Comparison of ENCODE assay signal across 18 cellular contexts in the genomic region with DNA sequence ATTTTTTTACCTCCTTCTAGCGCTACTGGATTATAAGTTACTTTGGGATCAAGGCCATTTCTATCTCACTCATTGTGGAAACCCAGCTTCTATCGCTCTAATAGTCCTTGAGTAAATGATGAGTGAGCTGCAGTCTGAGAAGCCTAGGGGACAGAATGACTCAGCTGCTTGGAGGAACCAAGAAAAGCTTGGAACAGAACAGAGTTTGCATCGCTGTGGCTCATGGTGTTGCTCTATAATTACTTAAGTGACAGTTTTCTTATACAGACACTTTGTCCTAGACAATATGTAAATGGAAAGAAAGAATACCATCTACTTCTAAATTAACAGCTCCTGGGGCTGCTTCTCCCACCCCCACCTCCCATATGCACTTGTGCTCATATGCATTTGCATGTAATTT.
A peak's percentile ranks its signal among the peaks of the same experiment; 100 is the strongest.
DNase-seq lines count a peak whose midpoint lies in the region; ATAC-seq and TF ChIP-seq lines count a peak whose summit lies in the region.
"Had no signal": no experiment of that assay in that cellular context is flagged by ENCODE, and none has a peak within 500 bp of the region (broad histone marks: within the 10 kb centered on the region; RNA-seq: fewer than 3 reads in every experiment).

No MANE protein-coding gene starts in this region.

- peaks cover 53% of the 10 kb centered on the region for H3K79me2 ChIP-seq in SK-N-SH (ENCODE audit: insufficient read depth)

- H3K4me2 ChIP-seq in SK-N-SH, result no peak overlapping the region

- POLR2A ChIA-PET in SK-N-SH (lab: Yijun Ruan, JAX), result no interaction called here

- H3K4me3 ChIP-seq in SK-N-SH (ENCODE audit: low read depth in 2 of 2, low read length in 1 of 2) (no peak overlapping the region), fibroblast of pulmonary artery (replicated peaks; ENCODE audit: low read depth, low read length) (no peak overlapping the region), thoracic aorta (peak overlapping the region; percentile 38)
- H3K4me3 ChIP-seq: tibial nerve had no signal

- no peak for DNase-seq in SK-N-SH
- peak; percentile 52 for DNase-seq in amniotic epithelial cell (ENCODE audit: low read depth)
- peak; percentile 32 for DNase-seq in fibroblast of pulmonary artery (ENCODE audit: low read depth)
- no peak for DNase-seq in thoracic aorta (ENCODE audit: low spot score)
- DNase-seq in glomerular visceral epithelial cell (ENCODE audit: extremely low spot score), result no peak
- DNase-seq: 8988T; activated CD8-positive, alpha-beta memory T cell treated with anti-CD3 and anti-CD28 coated beads for 24 hours; CD4-positive, alpha-beta memory T cell; EL; NCI-H774; stimulated activated CD4-positive, alpha-beta T cell treated with anti-CD3 and anti-CD28 coated beads, Interleukin-4, amount 100 ng/mL, for 24 hours; stimulated activated CD8-positive, alpha-beta memory T cell treated with anti-CD3 and anti-CD28 coated beads, Interleukin-4, amount 100 ng/mL, for 48 hours; WERI-Rb-1 had no signal

- H2AFZ ChIP-seq in SK-N-SH (ENCODE audit: low read depth), result no peak overlapping the region

- ATAC-seq in SK-N-SH treated with all-trans-retinoic acid at 6 μM for 48 hours, result peak; percentile 57; the same call in 2 of the 3 replicates
- peak; percentile 68 for ATAC-seq in thoracic aorta (ENCODE audit: insufficient number of reproducible peaks, low FRiP score, low read depth)
- ATAC-seq in HG02981 (IDR thresholded peaks at IDR 0.05; ENCODE audit: unreplicated experiment), result no peak
- no peak for ATAC-seq in HG03571 (IDR thresholded peaks at IDR 0.05; ENCODE audit: unreplicated experiment)
- ATAC-seq: esophagus mucosa had no signal

- no peak overlapping the region for H3K9ac ChIP-seq in SK-N-SH

- no peak for TF ChIP-seq RAD21 in SK-N-SH (IDR thresholded peaks at IDR 0.05; ENCODE audit: low read length)

- H3K27me3 ChIP-seq in SK-N-SH (ENCODE audit: insufficient read depth), result no peaks in the 10 kb centered on the region
- no peaks in the 10 kb centered on the region for H3K27me3 ChIP-seq in thoracic aorta (replicated peaks; ENCODE audit: insufficient read depth)
- H3K27me3 ChIP-seq: tibial nerve had no signal

- CTCF ChIA-PET in SK-N-SH (lab: Yijun Ruan, JAX), result interaction anchor here (0.7 to 3.3 kb wide), 5 partner anchors 14 to 103 kb away, joined by 3 to 16 read pairs (median 4); no protein-coding TSS in a partner anchor

- TF ChIP-seq EP300 in SK-N-SH (IDR thresholded peaks at IDR 0.05; ENCODE audit: borderline replicate concordance in 1 of 2, low read depth in 1 of 2, low read length in 1 of 2), result no peak

- TF ChIP-seq CTCF in SK-N-SH (IDR thresholded peaks at IDR 0.05) (no peak), fibroblast of pulmonary artery (IDR thresholded peaks at IDR 0.05; ENCODE audit: low read length, missing control alignments) (no peak), thoracic aorta (IDR thresholded peaks at IDR 0.05) (no peak)

- H4K20me1 ChIP-seq in SK-N-SH (ENCODE audit: insufficient read depth), result peaks cover 15% of the 10 kb centered on the region; the same call in 1 of the 2 replicates

- 0 out of 4 replicates have a peak, but pooled peaks cover 0 to 7% of the 10 kb centered on the region in 2 experiments for H3K4me1 ChIP-seq in SK-N-SH (ENCODE audit: control insufficient read depth in 1 of 2, insufficient read depth in 2 of 2, low read depth in 1 of 2, low read length in 1 of 2)
- H3K4me1 ChIP-seq in thoracic aorta (ENCODE audit: control insufficient read depth in 1 of 2, low read depth in 2 of 2), result peaks cover 0 to 17% of the 10 kb centered on the region in 2 donors

- peaks cover 18% of the 10 kb centered on the region for H3F3A ChIP-seq in SK-N-SH (replicated peaks; ENCODE audit: insufficient read depth)

- H3K9me2 ChIP-seq in SK-N-SH, result no peaks in the 10 kb centered on the region; the same call in 1 of the 2 replicates

- H3K27ac ChIP-seq in SK-N-SH (ENCODE audit: low read depth in 2 of 2, low read length in 1 of 2) (peak overlapping the region in 1 of 2 experiments; percentile 15; a peak in 1 of 4 replicates), thoracic aorta (peak overlapping the region; percentile 33 to 67)
- H3K27ac ChIP-seq: WERI-Rb-1 had no signal

- WGBS in SK-N-SH (ENCODE audit: low lambda C conversion rate), result 93% methylated on average over 3 of the region's 3 CpGs

- H3K9me3 ChIP-seq in SK-N-SH (no peaks in the 10 kb centered on the region), thoracic aorta (no peaks in the 10 kb centered on the region)
- H3K9me3 ChIP-seq: tibial nerve had no signal

- H3K36me3 ChIP-seq in SK-N-SH (replicated peaks in 1 of 2; ENCODE audit: control insufficient read depth in 1 of 2, insufficient read depth in 2 of 2, low read length in 1 of 2) (no peaks in the 10 kb centered on the region), thoracic aorta (no peaks in the 10 kb centered on the region)
- H3K36me3 ChIP-seq: tibial nerve, WERI-Rb-1 had no signal

TF ChIP-seq in SK-N-SH treated with all-trans-retinoic acid at 6 μM for 48 hours, 23 proteins besides CTCF, POLR2A, EP300 and RAD21 (continues in another document):
- TF ChIP-seq OSR1 (CRISPR knock-in tag; IDR thresholded peaks at IDR 0.05) (no peak), RARB (CRISPR knock-in tag; IDR thresholded peaks at IDR 0.05) (no peak), ZNF565 (CRISPR knock-in tag; conservative IDR thresholded peaks at IDR 0.05; ENCODE audit: low read depth) (no peak), PPARA (CRISPR knock-in tag; IDR thresholded peaks at IDR 0.05; ENCODE audit: borderline replicate concordance) (no peak), CSDC2 (CRISPR knock-in tag; IDR thresholded peaks at IDR 0.05) (no peak), GLIS3 (CRISPR knock-in tag; IDR thresholded peaks at IDR 0.05) (no peak)
- TF ChIP-seq, protein P1, sequence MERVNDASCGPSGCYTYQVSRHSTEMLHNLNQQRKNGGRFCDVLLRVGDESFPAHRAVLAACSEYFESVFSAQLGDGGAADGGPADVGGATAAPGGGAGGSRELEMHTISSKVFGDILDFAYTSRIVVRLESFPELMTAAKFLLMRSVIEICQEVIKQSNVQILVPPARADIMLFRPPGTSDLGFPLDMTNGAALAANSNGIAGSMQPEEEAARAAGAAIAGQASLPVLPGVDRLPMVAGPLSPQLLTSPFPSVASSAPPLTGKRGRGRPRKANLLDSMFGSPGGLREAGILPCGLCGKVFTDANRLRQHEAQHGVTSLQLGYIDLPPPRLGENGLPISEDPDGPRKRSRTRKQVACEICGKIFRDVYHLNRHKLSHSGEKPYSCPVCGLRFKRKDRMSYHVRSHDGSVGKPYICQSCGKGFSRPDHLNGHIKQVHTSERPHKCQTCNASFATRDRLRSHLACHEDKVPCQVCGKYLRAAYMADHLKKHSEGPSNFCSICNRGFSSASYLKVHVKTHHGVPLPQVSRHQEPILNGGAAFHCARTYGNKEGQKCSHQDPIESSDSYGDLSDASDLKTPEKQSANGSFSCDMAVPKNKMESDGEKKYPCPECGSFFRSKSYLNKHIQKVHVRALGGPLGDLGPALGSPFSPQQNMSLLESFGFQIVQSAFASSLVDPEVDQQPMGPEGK (CRISPR knock-in tag; IDR thresholded peaks at IDR 0.05; ENCODE audit: borderline replicate concordance), result no peak

TF ChIP-seq in SK-N-SH, 30 proteins besides CTCF, POLR2A, EP300 and RAD21:
- TF ChIP-seq MXI1 (IDR thresholded peaks at IDR 0.05; ENCODE audit: low read depth, low read length), result no peak
- TF ChIP-seq, protein P2, sequence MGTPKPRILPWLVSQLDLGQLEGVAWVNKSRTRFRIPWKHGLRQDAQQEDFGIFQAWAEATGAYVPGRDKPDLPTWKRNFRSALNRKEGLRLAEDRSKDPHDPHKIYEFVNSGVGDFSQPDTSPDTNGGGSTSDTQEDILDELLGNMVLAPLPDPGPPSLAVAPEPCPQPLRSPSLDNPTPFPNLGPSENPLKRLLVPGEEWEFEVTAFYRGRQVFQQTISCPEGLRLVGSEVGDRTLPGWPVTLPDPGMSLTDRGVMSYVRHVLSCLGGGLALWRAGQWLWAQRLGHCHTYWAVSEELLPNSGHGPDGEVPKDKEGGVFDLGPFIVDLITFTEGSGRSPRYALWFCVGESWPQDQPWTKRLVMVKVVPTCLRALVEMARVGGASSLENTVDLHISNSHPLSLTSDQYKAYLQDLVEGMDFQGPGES (IDR thresholded peaks at IDR 0.05; ENCODE audit: low read depth, low read length), result no peak

Comparison
In these comparisons a context has a peak if more than half of its experiments do, and no peak if none do; other contexts are left out.
1. ATAC-seq: peak in SK-N-SH treated with all-trans-retinoic acid at 6 μM for 48 hours (single experiment) and thoracic aorta (single experiment); none in HG02981 (single experiment) and HG03571 (single experiment).
2. DNase-seq: peak in amniotic epithelial cell (single experiment) and fibroblast of pulmonary artery (single experiment); none in SK-N-SH (single experiment), thoracic aorta (single experiment) and glomerular visceral epithelial cell (single experiment).